ENCODE assay signal across 8 cellular contexts in genomic region chr1:26697978-26698849, GRCh38. TPM values are rescaled to one million over a fixed set of nuclear protein-coding genes. Genes with fewer than 3 reads are reported as not detected.
DNase-seq lines count a peak whose midpoint lies in the region; ATAC-seq and TF ChIP-seq lines count a peak whose summit lies in the region.

No MANE protein-coding gene starts in this region.

- no peak overlapping the region for H2AFZ ChIP-seq in H9 (ENCODE audit: low read length)

- no peaks in the 10 kb centered on the region for H3K36me3 ChIP-seq in CD8-positive, alpha-beta T cell (ENCODE audit: insufficient read depth, low read length)
- no peaks in the 10 kb centered on the region for H3K36me3 ChIP-seq in endocrine pancreas (ENCODE audit: control insufficient read depth, insufficient read depth, low read length)
- H3K36me3 ChIP-seq in thoracic aorta, result no peaks in the 10 kb centered on the region

- H2BK20ac ChIP-seq in H9 (ENCODE audit: low read depth, low read length, poor library complexity, severe bottlenecking), result no peak overlapping the region

- peaks cover 11% of the 10 kb centered on the region for H3K36me3 Mint-ChIP-seq in CD8-positive, alpha-beta T cell
- peaks cover 0 to 7% (median 4%) of the 10 kb centered on the region in 3 experiments; a peak in 4 of 7 replicates for H3K36me3 Mint-ChIP-seq in H9 (ENCODE audit: insufficient read depth in 1 of 3, low read depth in 3 of 3)

- peak; percentile 45 for ATAC-seq in CD8-positive, alpha-beta T cell
- ATAC-seq in thoracic aorta (ENCODE audit: insufficient number of reproducible peaks, low FRiP score, low read depth), result peak; percentile 75
- ATAC-seq in GM21526 (IDR thresholded peaks at IDR 0.05; ENCODE audit: low FRiP score, unreplicated experiment), result no peak

- no peak overlapping the region for H4K8ac ChIP-seq in H9 (replicated peaks; ENCODE audit: insufficient read length, low read depth, low read length)

- no peak overlapping the region for H4K5ac ChIP-seq in H9 (ENCODE audit: insufficient read length, low read depth, low read length)

- H3K79me2 ChIP-seq in H9 (ENCODE audit: insufficient read depth, low read length), result peaks cover 54% of the 10 kb centered on the region

- H3K18ac ChIP-seq in H9 (ENCODE audit: insufficient read length, low read depth, low read length), result no peak overlapping the region

- intact Hi-C loops in CD8-positive, alpha-beta T cell (cut with DNase I, micrococcal nuclease), result loop anchor here (1.0 to 10.0 kb wide), 6 partner anchors 8 to 265 kb away; partner anchors contain the start of genes DHDDS (in 1 of the 2) and HMGN2 (in 1 of the 2)

- no peak overlapping the region for H3K27ac Mint-ChIP-seq in CD8-positive, alpha-beta T cell
- H3K27ac Mint-ChIP-seq in H9, result no peak overlapping the region

- peak overlapping the region; percentile 66 for H3K4me2 ChIP-seq in H9 (ENCODE audit: insufficient read depth, insufficient read length, low read length)

- H3K27me3 ChIP-seq in CD8-positive, alpha-beta T cell (ENCODE audit: insufficient read depth, low read length), result no peaks in the 10 kb centered on the region
- H3K27me3 ChIP-seq in H9 (ENCODE audit: insufficient read depth, low read length) (no peaks in the 10 kb centered on the region), endocrine pancreas (ENCODE audit: control insufficient read depth, insufficient read depth, low read length) (no peaks in the 10 kb centered on the region), thoracic aorta (replicated peaks; ENCODE audit: insufficient read depth) (no peaks in the 10 kb centered on the region)

- DNase-seq in CD8-positive, alpha-beta T cell, result peak in 5 of 7 experiments; percentile 16 to 61 (median 33)
- no peak for DNase-seq in H9
- DNase-seq in NCI-H345 (lab: John Stamatoyannopoulos, UW), result peak; percentile 81
- peak; percentile 96 for DNase-seq in lung microvascular endothelial cell (ENCODE audit: low read depth in 2 of 2)
- no peak for DNase-seq in thoracic aorta (ENCODE audit: low spot score)

- no peak overlapping the region for H3K4ac ChIP-seq in H9 (ENCODE audit: low read depth, low read length)

- H2BK12ac ChIP-seq in H9 (ENCODE audit: insufficient read length, low read depth, low read length), result no peak overlapping the region

- TF ChIP-seq CTCF in CD8-positive, alpha-beta T cell (IDR thresholded peaks at IDR 0.05), result no peak
- TF ChIP-seq CTCF in H9 (conservative IDR thresholded peaks at IDR 0.05) (no peak), WI38 (IDR thresholded peaks at IDR 0.05; ENCODE audit: low read depth, low read length) (no peak), thoracic aorta (IDR thresholded peaks at IDR 0.05) (no peak)

- H3K56ac ChIP-seq in H9 (ENCODE audit: insufficient read length, low read depth, low read length), result no peak overlapping the region

- no peak overlapping the region for H2BK5ac ChIP-seq in H9 (ENCODE audit: insufficient read length, low read length)

- WGBS in H9 (ENCODE audit: extremely low coverage, insufficient read length, low lambda C conversion rate), result no CpG with 5 or more reads among the region's 8 CpGs

- peak overlapping the region; percentile 74 for H3K4me3 ChIP-seq in CD8-positive, alpha-beta T cell (ENCODE audit: low read depth, low read length)
- peak overlapping the region; percentile 79 for H3K4me3 ChIP-seq in WI38 (ENCODE audit: low read depth, low read length)
- peak overlapping the region; percentile 64 for H3K4me3 ChIP-seq in endocrine pancreas (ENCODE audit: control insufficient read depth, insufficient read depth, low read length)
- peak overlapping the region; percentile 94 for H3K4me3 ChIP-seq in thoracic aorta

- H2BK15ac ChIP-seq in H9 (ENCODE audit: low read depth, low read length), result no peak overlapping the region

- H3K79me1 ChIP-seq in H9 (ENCODE audit: insufficient read depth, low read depth, low read length, poor library complexity, severe bottlenecking), result no peaks in the 10 kb centered on the region

- H3K4me3 Mint-ChIP-seq in CD8-positive, alpha-beta T cell, result no peak overlapping the region
- H3K4me3 Mint-ChIP-seq in H9, result no peak overlapping the region

- H3K14ac ChIP-seq in H9 (ENCODE audit: insufficient read depth, low read length), result peak overlapping the region; percentile 43

- no peaks in the 10 kb centered on the region for H3K9me3 ChIP-seq in CD8-positive, alpha-beta T cell (ENCODE audit: low read length)
- H3K9me3 ChIP-seq in H9 (ENCODE audit: control insufficient read depth, low read depth, low read length) (no peaks in the 10 kb centered on the region), endocrine pancreas (ENCODE audit: control insufficient read depth, low read length) (no peaks in the 10 kb centered on the region), thoracic aorta (no peaks in the 10 kb centered on the region)

- CTCF ChIA-PET in CD8-positive, alpha-beta T cell (lab: Charles Lee), result interaction anchor here (0.8 to 8.2 kb wide), 11 partner anchors 21 to 135 kb away, joined by 3 to 73 read pairs (median 6); partner anchors contain the start of gene PIGV

- H3K4me1 ChIP-seq in CD8-positive, alpha-beta T cell (ENCODE audit: insufficient read depth, low read length), result peaks cover 70% of the 10 kb centered on the region
- H3K4me1 ChIP-seq in H9 (ENCODE audit: insufficient read depth, low read length), result peaks cover 13% of the 10 kb centered on the region
- H3K4me1 ChIP-seq in endocrine pancreas (ENCODE audit: control insufficient read depth, insufficient read depth, low read length), result peaks cover 29% of the 10 kb centered on the region
- peaks cover 64 to 70% of the 10 kb centered on the region in 2 donors for H3K4me1 ChIP-seq in thoracic aorta (ENCODE audit: control insufficient read depth in 1 of 2, low read depth in 2 of 2)

- no peak overlapping the region for H4K91ac ChIP-seq in H9 (ENCODE audit: insufficient read length, low read depth, low read length)

- peaks cover 19% of the 10 kb centered on the region for H3K4me1 Mint-ChIP-seq in CD8-positive, alpha-beta T cell (ENCODE audit: low read depth)
- H3K4me1 Mint-ChIP-seq in H9, result peaks cover 18 to 19% of the 10 kb centered on the region in 2 experiments

- no peaks in the 10 kb centered on the region for H3K9me3 Mint-ChIP-seq in CD8-positive, alpha-beta T cell
- H3K9me3 Mint-ChIP-seq in H9, result no peaks in the 10 kb centered on the region

- no peak overlapping the region for H3K23ac ChIP-seq in H9 (ENCODE audit: insufficient read length, low read depth, low read length)

- no peaks in the 10 kb centered on the region for H3K27me3 Mint-ChIP-seq in CD8-positive, alpha-beta T cell (ENCODE audit: low read depth)
- H3K27me3 Mint-ChIP-seq in H9 (ENCODE audit: low read depth), result peaks cover 2% of the 10 kb centered on the region; the same call in 1 of the 2 replicates

- no peak overlapping the region for H2BK120ac ChIP-seq in H9 (ENCODE audit: low read depth, low read length, poor library complexity, severe bottlenecking)

- no peak overlapping the region for H2AK5ac ChIP-seq in H9 (ENCODE audit: insufficient read length, low read length)

- POLR2A ChIA-PET in CD8-positive, alpha-beta T cell (lab: Charles Lee), result interaction anchor here (0.9 to 13.1 kb wide), 17 partner anchors 11 to 226 kb away, joined by 3 to 224 read pairs (median 5); partner anchors contain the start of genes GPN2, HMGN2 and PIGV

- peak overlapping the region; percentile 36 for H3K27ac ChIP-seq in CD8-positive, alpha-beta T cell (ENCODE audit: low read depth, low read length)
- H3K27ac ChIP-seq in H9 (ENCODE audit: insufficient read length, low read depth, low read length), result no peak overlapping the region
- H3K27ac ChIP-seq in thoracic aorta, result peak overlapping the region; percentile 91 to 98

- H3K9ac ChIP-seq in H9 (ENCODE audit: extremely low read depth, insufficient read length, low read length) (peak overlapping the region; percentile 61), endocrine pancreas (ENCODE audit: control insufficient read depth, insufficient read depth, low read length) (no peak overlapping the region)

- H4K20me1 ChIP-seq in H9 (ENCODE audit: control insufficient read depth, insufficient read depth, insufficient read length), result no peaks in the 10 kb centered on the region

- no peak overlapping the region for H3T11ph ChIP-seq in H9 (ENCODE audit: low read length)

- H3K23me2 ChIP-seq in H9 (ENCODE audit: insufficient read length, low read depth, low read length, poor library complexity, severe bottlenecking), result peaks cover 12% of the 10 kb centered on the region

RNA-seq across cellular contexts. Expression of gene ARID1A, which starts 2.4 kb away (rescaled TPM):
- total RNA-seq in CD8-positive, alpha-beta T cell, result 100 to 1,000 TPM; 104 to 105 TPM
- total RNA-seq in H9 (2021), result 133 and 147 TPM in 2 replicates
- 7.8 and 9.5 TPM in 2 replicates for total RNA-seq in lung microvascular endothelial cell
- total RNA-seq in thoracic aorta, result 10 to 100 TPM; 53.6 to 69.2 TPM

Comparison
In these comparisons a context has a peak if more than half of its experiments do, and no peak if none do; other contexts are left out.
1. DNase-seq: peak in CD8-positive, alpha-beta T cell (5 of 7), NCI-H345 (single experiment) and lung microvascular endothelial cell (2 of 2); none in H9 (single experiment) and thoracic aorta (single experiment).
2. Peak in every context shown above with its lines, with median percentiles within 50 percentile points of each other: H3K4me3 ChIP-seq.